In genomic region chr10:117226813-117227451, GRCh38 we compare ENCODE assay signal across 8 cellular contexts. TPM values are rescaled to one million over a fixed set of nuclear protein-coding genes. Genes with fewer than 3 reads are reported as not detected.
A peak's percentile ranks its signal among the peaks of the same experiment; 100 is the strongest.
DNase-seq lines count a peak whose midpoint lies in the region; ATAC-seq and TF ChIP-seq lines count a peak whose summit lies in the region.

No MANE protein-coding gene starts in this region.

- no peaks in the 10 kb centered on the region for H3K27me3 ChIP-seq in right atrium auricular region

- H3K27ac Mint-ChIP-seq in activated T-helper 2 cell treated with anti-CD3 and anti-CD28 coated beads, Interferon-gamma antibody, Interleukin-2, Interleukin-4, amounts not matched to agents 10 μg/mL and 5 μg/mL and 100 μg/mL, durations not matched to agents 14 hours and 24 hours and 36 hours: no peak overlapping the region

- no peak overlapping the region for H3K4me3 ChIP-seq in right atrium auricular region
- H3K4me3 ChIP-seq in astrocyte of the spinal cord (ENCODE audit: low read depth, low read length): no peak overlapping the region

- H3K27me3 Mint-ChIP-seq in activated T-helper 2 cell treated with anti-CD3 and anti-CD28 coated beads, Interferon-gamma antibody, Interleukin-2, Interleukin-4, amounts not matched to agents 10 μg/mL and 5 μg/mL and 100 μg/mL, durations not matched to agents 14 hours and 24 hours and 36 hours (ENCODE audit: low read depth): peaks cover 11% of the 10 kb centered on the region

- H3K36me3 Mint-ChIP-seq in activated T-helper 2 cell treated with anti-CD3 and anti-CD28 coated beads, Interferon-gamma antibody, Interleukin-2, Interleukin-4, amounts not matched to agents 10 μg/mL and 5 μg/mL and 100 μg/mL, durations not matched to agents 14 hours and 24 hours and 36 hours (ENCODE audit: low read depth): no peaks in the 10 kb centered on the region

- H3K4me1 Mint-ChIP-seq in activated T-helper 2 cell treated with anti-CD3 and anti-CD28 coated beads, Interferon-gamma antibody, Interleukin-2, Interleukin-4, amounts not matched to agents 10 μg/mL and 5 μg/mL and 100 μg/mL, durations not matched to agents 14 hours and 24 hours and 36 hours (ENCODE audit: low read depth): no peaks in the 10 kb centered on the region

- intact Hi-C loops in cardiac septum (cut with DNase I): no loop called here
- intact Hi-C loops in activated T-helper 2 cell treated with anti-CD3 and anti-CD28 coated beads, Interferon-gamma antibody, Interleukin-2, Interleukin-4, amounts not matched to agents 10 μg/mL and 5 μg/mL and 100 μg/mL, durations not matched to agents 14 hours and 24 hours and 36 hours (cut with micrococcal nuclease): no loop called here

- H3K4me3 Mint-ChIP-seq in activated T-helper 2 cell treated with anti-CD3 and anti-CD28 coated beads, Interferon-gamma antibody, Interleukin-2, Interleukin-4, amounts not matched to agents 10 μg/mL and 5 μg/mL and 100 μg/mL, durations not matched to agents 14 hours and 24 hours and 36 hours (ENCODE audit: low read depth): no peak overlapping the region

- ATAC-seq in GM21360 (IDR thresholded peaks at IDR 0.05; ENCODE audit: unreplicated experiment): no peak

- no peaks in the 10 kb centered on the region for H3K9me3 Mint-ChIP-seq in activated T-helper 2 cell treated with anti-CD3 and anti-CD28 coated beads, Interferon-gamma antibody, Interleukin-2, Interleukin-4, amounts not matched to agents 10 μg/mL and 5 μg/mL and 100 μg/mL, durations not matched to agents 14 hours and 24 hours and 36 hours

- H3K27ac ChIP-seq in right atrium auricular region: no peak overlapping the region

- in situ Hi-C loops in astrocyte of the spinal cord (cut with HindIII; ENCODE audit: low sequenced_read_pairs): no loop called here

- no peaks in the 10 kb centered on the region for H3K4me1 ChIP-seq in right atrium auricular region

- no peaks in the 10 kb centered on the region for H3K9me3 ChIP-seq in right atrium auricular region

- TF ChIP-seq CTCF in right atrium auricular region (IDR thresholded peaks at IDR 0.05) (no peak), LNCAP (IDR thresholded peaks at IDR 0.05) (peak; percentile 66; the same call in 1 of the 2 replicates), astrocyte of the spinal cord (IDR thresholded peaks at IDR 0.05; ENCODE audit: low read depth, low read length) (peak; percentile 52)

- DNase-seq in cardiac septum (ENCODE audit: low spot score) (peak; percentile 74), right atrium auricular region (ENCODE audit: low spot score) (no peak), astrocyte of the spinal cord (ENCODE audit: low read depth, low spot score) (no peak), midbrain (lab: John Stamatoyannopoulos, UW) (peak; percentile 13)
- no peak for DNase-seq in activated T-helper 2 cell treated with anti-CD3 and anti-CD28 coated beads, Interferon-gamma antibody, Interleukin-2, Interleukin-4, amounts not matched to agents 10 μg/mL and 5 μg/mL and 100 μg/mL, durations not matched to agents 14 hours and 24 hours and 36 hours (ENCODE audit: low spot score)
- DNase-seq in stimulated activated CD4-positive, alpha-beta T cell treated with anti-CD3 and anti-CD28 coated beads, Interleukin-2, amount 100 ng/mL, for 48 hours: no peak

- H3K36me3 ChIP-seq in right atrium auricular region: no peaks in the 10 kb centered on the region

RNA-seq across cellular contexts. Expression of gene SLC18A2, which starts 14.0 kb away (rescaled TPM):
- total RNA-seq in cardiac septum (0.24 TPM), right atrium auricular region (under 1 TPM in 1 of 2 donors, not detected in 1; 0.22 TPM)
- total RNA-seq in activated T-helper 2 cell treated with anti-CD3 and anti-CD28 coated beads, Interferon-gamma antibody, Interleukin-2, Interleukin-4, amounts not matched to agents 10 μg/mL and 5 μg/mL and 100 μg/mL, durations not matched to agents 14 hours and 24 hours and 36 hours: not detected in 2 replicates

RNA-seq across cellular contexts. Expression of gene KCNK18, which starts 29.6 kb away (rescaled TPM):
- total RNA-seq in cardiac septum (not detected), right atrium auricular region (not detected)
- not detected in 2 replicates for total RNA-seq in activated T-helper 2 cell treated with anti-CD3 and anti-CD28 coated beads, Interferon-gamma antibody, Interleukin-2, Interleukin-4, amounts not matched to agents 10 μg/mL and 5 μg/mL and 100 μg/mL, durations not matched to agents 14 hours and 24 hours and 36 hours

Comparison
In these comparisons a context has a peak if more than half of its experiments do, and no peak if none do; other contexts are left out.
1. DNase-seq: peak in cardiac septum (single experiment) and midbrain (single experiment); none in right atrium auricular region (single experiment), astrocyte of the spinal cord (single experiment), activated T-helper 2 cell treated with anti-CD3 and anti-CD28 coated beads, Interferon-gamma antibody, Interleukin-2, Interleukin-4, amounts not matched to agents 10 μg/mL and 5 μg/mL and 100 μg/mL, durations not matched to agents 14 hours and 24 hours and 36 hours (single experiment) and stimulated activated CD4-positive, alpha-beta T cell treated with anti-CD3 and anti-CD28 coated beads, Interleukin-2, amount 100 ng/mL, for 48 hours (0 of 2).
2. CTCF ChIP-seq: peak in LNCAP (single experiment) and astrocyte of the spinal cord (single experiment); none in right atrium auricular region (0 of 2).